ENCODE assay signal across 9 cellular contexts in genomic region chr11:69298778-69299461, GRCh38. TPM values are rescaled to one million over a fixed set of nuclear protein-coding genes. Genes with fewer than 3 reads are reported as not detected.
A peak's percentile ranks its signal among the peaks of the same experiment; 100 is the strongest.
DNase-seq lines count a peak whose midpoint lies in the region; ATAC-seq and TF ChIP-seq lines count a peak whose summit lies in the region.
"Had no signal": no experiment of that assay in that cellular context is flagged by ENCODE, and none has a peak within 500 bp of the region (broad histone marks: within the 10 kb centered on the region; RNA-seq: fewer than 3 reads in every experiment).

No MANE protein-coding gene starts in this region.

- TF ChIP-seq CTCF in left ventricle myocardium inferior (IDR thresholded peaks at IDR 0.05; ENCODE audit: borderline replicate concordance) (no peak), left lung (IDR thresholded peaks at IDR 0.05) (no peak)

- H3K36me3 ChIP-seq in left ventricle myocardium inferior = no peaks in the 10 kb centered on the region
- H3K36me3 ChIP-seq in left lung = no peaks in the 10 kb centered on the region
- no peaks in the 10 kb centered on the region for H3K36me3 ChIP-seq in aorta (ENCODE audit: control insufficient read depth in 1 of 2, insufficient read depth in 2 of 2, low read length in 1 of 2)

- H3K9me3 ChIP-seq in left ventricle myocardium inferior (replicated peaks) (no peaks in the 10 kb centered on the region), left lung (no peaks in the 10 kb centered on the region), aorta (ENCODE audit: control insufficient read depth, low read length) (no peaks in the 10 kb centered on the region)

- peak overlapping the region; percentile 85 for H3K27ac Mint-ChIP-seq in activated naive CD8-positive, alpha-beta T cell treated with anti-CD3 and anti-CD28 coated beads for 36 hours

- H3K27me3 Mint-ChIP-seq in activated naive CD8-positive, alpha-beta T cell treated with anti-CD3 and anti-CD28 coated beads for 36 hours = no peaks in the 10 kb centered on the region

- H3K4me1 ChIP-seq in left ventricle myocardium inferior (peaks cover 77% of the 10 kb centered on the region), left lung (peaks cover 36 to 82% of the 10 kb centered on the region in 2 donors), aorta (ENCODE audit: control insufficient read depth in 1 of 2, insufficient read depth in 2 of 2, low read length in 2 of 2) (no peaks in the 10 kb centered on the region)

- H3K4me1 Mint-ChIP-seq in activated naive CD8-positive, alpha-beta T cell treated with anti-CD3 and anti-CD28 coated beads for 36 hours = peaks cover 37% of the 10 kb centered on the region

- no peak overlapping the region for H3K4me3 Mint-ChIP-seq in activated naive CD8-positive, alpha-beta T cell treated with anti-CD3 and anti-CD28 coated beads for 36 hours

- no peaks in the 10 kb centered on the region for H3K36me3 Mint-ChIP-seq in activated naive CD8-positive, alpha-beta T cell treated with anti-CD3 and anti-CD28 coated beads for 36 hours

- H3K4me3 ChIP-seq in left ventricle myocardium inferior (peak overlapping the region; percentile 45), left lung (peak overlapping the region in 1 of 2 donors; percentile 25), aorta (ENCODE audit: low read length in 2 of 2) (no peak overlapping the region)

- H3K9me3 Mint-ChIP-seq in activated naive CD8-positive, alpha-beta T cell treated with anti-CD3 and anti-CD28 coated beads for 36 hours = no peaks in the 10 kb centered on the region

- no peak for ATAC-seq in left ventricle myocardium superior
- no peak for ATAC-seq in left lung
- ATAC-seq in aorta (ENCODE audit: low FRiP score) = no peak

- no peak for DNase-seq in left ventricle myocardium inferior
- DNase-seq in left ventricle myocardium superior = no peak
- no peak for DNase-seq in activated naive CD8-positive, alpha-beta T cell treated with anti-CD3 and anti-CD28 coated beads for 36 hours
- DNase-seq in left lung = no peak
- no peak for DNase-seq in aorta
- no peak for DNase-seq in foreskin melanocyte
- DNase-seq in superior temporal gyrus (ENCODE audit: extremely low spot score) = no peak
- DNase-seq in SIG-M5 treated with dmso at 0.1 percent for 504 hours (lab: John Stamatoyannopoulos, UW; ENCODE audit: unreplicated experiment) = no peak
- DNase-seq: NCI-H1694 had no signal

- H3K27me3 ChIP-seq in left ventricle myocardium inferior (ENCODE audit: low read depth) = no peaks in the 10 kb centered on the region
- H3K27me3 ChIP-seq in left lung = no peaks in the 10 kb centered on the region
- H3K27me3 ChIP-seq in aorta (ENCODE audit: control insufficient read depth in 1 of 2, insufficient read depth in 2 of 2, low read length in 1 of 2) = no peaks in the 10 kb centered on the region

- WGBS in aorta, 2 donors = 77 to 83% methylated on average over 16 to 17 of the region's 17 CpGs

- H3K27ac ChIP-seq in left ventricle myocardium inferior (replicated peaks) (peak overlapping the region; percentile 93), left lung (peak overlapping the region; percentile 69 to 97), aorta (ENCODE audit: low read depth in 1 of 2, low read length in 2 of 2) (peak overlapping the region; percentile 17 to 84)

- intact Hi-C loops in left ventricle myocardium inferior (cut with micrococcal nuclease) (loop anchor here (10.0 kb wide), 1 partner anchor 146 kb away; no protein-coding TSS in a partner anchor), left ventricle myocardium superior (cut with micrococcal nuclease) (no loop called here), left lung (cut with DNase I) (loop anchor here (10.0 kb wide), 2 partner anchors 146 to 346 kb away; partner anchors contain the start of gene CCND1 (in 1 of the 2)), aorta (cut with DNase I) (loop anchor here (2.0 to 5.0 kb wide), 3 partner anchors 24 to 238 kb away; no protein-coding TSS in a partner anchor)

RNA-seq across cellular contexts. Expression of gene MYEOV, which starts 5.0 kb away (rescaled TPM):
- not detected for total RNA-seq in left ventricle myocardium inferior
- not detected for total RNA-seq in left ventricle myocardium superior
- not detected for total RNA-seq in activated naive CD8-positive, alpha-beta T cell treated with anti-CD3 and anti-CD28 coated beads for 36 hours
- total RNA-seq in left lung = under 1 TPM; 0.47 to 0.85 TPM
- under 1 TPM in 1 of 2 donors, not detected in 1; 0.52 TPM for total RNA-seq in aorta
- polyA plus RNA-seq in aorta = not detected
